3 cellular contexts compared by ENCODE assay signal in genomic region chr9:76081281-76081680, GRCh38.
DNase-seq lines count a peak whose midpoint lies in the region; ATAC-seq, FAIRE-seq and TF ChIP-seq lines count a peak whose summit lies in the region.
"Not testable (repeated sequence)": the region's sequence is repeated elsewhere in the genome, so short reads cannot be mapped to it uniquely, and the experiment has no call there.

No MANE protein-coding gene starts in this region.

- not testable (repeated sequence) for H3K9me3 ChIP-seq in A549; HEK293 (ENCODE audit: control insufficient read depth, insufficient read depth, low read depth, low read length)

- TF ChIP-seq POLR2A in A549 (IDR thresholded peaks at IDR 0.05; ENCODE audit: low read length), result not testable (repeated sequence)

- POLR2A ChIA-PET in A549 (lab: Yijun Ruan, JAX); HEK293 (lab: Yijun Ruan, JAX): not testable (repeated sequence)

- not testable (repeated sequence) for FAIRE-seq in A549 (lab: Jason Lieb, UNC)
- peak; percentile 75 for FAIRE-seq in frontal cortex (lab: Jason Lieb, UNC)

- not testable (repeated sequence) for TF ChIP-seq EP300 in A549 (IDR thresholded peaks at IDR 0.05)

- not testable (repeated sequence) for DNase-seq in A549 (ENCODE audit: low read depth in 1 of 2, low spot score in 1 of 2); frontal cortex (ENCODE audit: low spot score in 2 of 2)

- 51% methylated on average over 5 of the region's 5 CpGs for WGBS in A549 (ENCODE audit: missing lambda C conversion rate)

- not testable (repeated sequence) for H3K4me3 ChIP-seq in A549; HEK293 (ENCODE audit: low read depth, low read length)

- not testable (repeated sequence) for TF ChIP-seq RAD21 in A549 (conservative IDR thresholded peaks at IDR 0.05 in 1 of 2, IDR thresholded peaks at IDR 0.05 in 1 of 2)

- CTCF ChIA-PET in A549 (lab: Yijun Ruan, JAX), result not testable (repeated sequence)
- CTCF ChIA-PET in HEK293 (lab: Yijun Ruan, JAX), result interaction anchor here (0.6 kb wide), 2 partner anchors 49 to 897 kb away, joined by 3 read pairs; no protein-coding TSS in a partner anchor

- not testable (repeated sequence) for H3K27ac ChIP-seq in A549; HEK293 (ENCODE audit: extremely low read depth, low read depth, low read length)

- H3K4me2 ChIP-seq in A549, result not testable (repeated sequence)

- not testable (repeated sequence) for H3K36me3 ChIP-seq in HEK293 (ENCODE audit: control insufficient read depth in 2 of 2, insufficient read depth in 1 of 2, low read length in 2 of 2)

- not testable (repeated sequence) for TF ChIP-seq CTCF in A549 (IDR thresholded peaks at IDR 0.05); HEK293 (tag by site-specific recombination; IDR thresholded peaks at IDR 0.05)

- not testable (repeated sequence) for ATAC-seq in A549

- H3K4me1 ChIP-seq in A549; HEK293 (ENCODE audit: control insufficient read depth, insufficient read depth, low read length): not testable (repeated sequence)

TF ChIP-seq in A549, 52 proteins besides CTCF, POLR2A, EP300 and RAD21:
- TF ChIP-seq ZC3H11A (IDR thresholded peaks at IDR 0.05), result peak; percentile 97

TF ChIP-seq in HEK293, 187 proteins besides CTCF, POLR2A, EP300 and RAD21:
- TF ChIP-seq ZXDB (tag by site-specific recombination; IDR thresholded peaks at IDR 0.05) (0 out of 2 replicates have a peak, but pooled peaks have one; percentile 20), ZBTB11 (tag by site-specific recombination; conservative IDR thresholded peaks at IDR 0.05; ENCODE audit: low read depth) (0 out of 2 replicates have a peak, but pooled peaks have one; percentile 30), ZNF426 (tag by site-specific recombination; IDR thresholded peaks at IDR 0.05) (peak; percentile 45), ZNF140 (tag by site-specific recombination; IDR thresholded peaks at IDR 0.05) (peak; percentile 20; the same call in 1 of the 2 replicates), ZNF394 (tag by site-specific recombination; IDR thresholded peaks at IDR 0.05; ENCODE audit: borderline replicate concordance) (peak; percentile 57; the same call in 1 of the 2 replicates), ZNF555 (tag by site-specific recombination; conservative IDR thresholded peaks at IDR 0.05) (peak; percentile 30; the same call in 1 of the 2 replicates), ZNF623 (tag by site-specific recombination; IDR thresholded peaks at IDR 0.05) (peak; percentile 27)
